8 cellular contexts compared by ENCODE assay signal in the genomic region with DNA sequence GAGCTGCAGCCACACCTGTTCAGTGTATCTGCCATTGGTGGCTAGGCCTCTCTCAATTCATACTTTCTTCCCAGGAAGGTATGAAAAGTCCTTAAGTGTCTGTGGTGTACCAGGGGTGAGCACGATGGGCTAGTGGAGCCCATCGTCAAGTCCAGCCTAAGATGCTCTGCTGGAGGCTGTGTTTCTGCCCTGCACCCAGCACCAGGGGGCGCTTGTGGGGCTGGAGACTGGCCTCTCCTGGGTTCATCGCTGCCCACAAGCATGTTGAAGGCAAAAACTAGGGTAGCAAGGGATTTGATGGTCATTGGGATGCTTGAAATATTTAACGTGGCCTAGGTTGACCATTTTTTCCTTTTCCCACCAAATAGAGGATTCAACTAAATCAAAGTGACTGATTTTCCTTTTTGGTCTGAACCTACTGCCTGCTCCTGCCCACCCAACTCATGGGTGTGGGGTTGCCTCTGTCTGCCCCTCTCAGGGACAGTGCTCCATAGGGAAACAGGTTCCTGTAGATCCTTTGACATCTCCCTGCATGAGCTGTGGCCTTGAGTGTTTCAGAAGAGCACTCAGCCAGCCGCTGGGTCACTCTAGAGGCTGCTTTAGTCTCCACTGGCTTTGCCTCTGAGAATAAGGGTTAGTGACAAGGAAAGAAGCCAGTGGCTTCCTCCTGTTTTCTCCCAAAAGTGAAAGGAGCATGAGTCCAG. TPM values are rescaled to one million over a fixed set of nuclear protein-coding genes. Genes with fewer than 3 reads are reported as not detected.
DNase-seq lines count a peak whose midpoint lies in the region; ATAC-seq and TF ChIP-seq lines count a peak whose summit lies in the region.

No MANE protein-coding gene starts in this region.

- TF ChIP-seq CTCF in A673 (conservative IDR thresholded peaks at IDR 0.05; ENCODE audit: low read depth, low read length) (peak; percentile 72), GM12872 (IDR thresholded peaks at IDR 0.05; ENCODE audit: insufficient read depth, low read depth, low read length) (peak; percentile 60), heart right ventricle (IDR thresholded peaks at IDR 0.05) (peak in 8 of 9 donors; percentile 13 to 53 (median 43))

- intact Hi-C loops in A673 (cut with micrococcal nuclease; ENCODE audit: unreplicated experiment) (no loop called here), heart right ventricle (cut with DNase I) (loop anchor here in 1 of 10 donors (5.0 kb wide), 1 partner anchor 38 kb away; no protein-coding TSS in a partner anchor)

- H3K4me3 ChIP-seq in A673 (ENCODE audit: low read depth, low read length, poor library complexity, severe bottlenecking) = no peak overlapping the region
- H3K4me3 ChIP-seq in heart right ventricle = no peak overlapping the region

- POLR2A ChIA-PET in A673 (lab: Charles Lee; ENCODE audit: low non-redundant PET) = no interaction called here

- H3K36me3 ChIP-seq in A673 (ENCODE audit: insufficient read depth, low read length, poor library complexity, severe bottlenecking) = no peaks in the 10 kb centered on the region
- H3K36me3 ChIP-seq in heart right ventricle = peaks cover 0 to 37% (median 0%) of the 10 kb centered on the region in 9 donors

- DNase-seq in A673 (ENCODE audit: low spot score) (peak; percentile 35), RPMI8226 (peak; percentile 41), heart right ventricle (peak in 1 of 2 donors; percentile 35), SHP77 (lab: John Stamatoyannopoulos, UW) (no peak), activated gamma-delta T cell treated with Interleukin-2 at 50 U/mL for 16 hours (no peak)

- no peaks in the 10 kb centered on the region for H3K9me3 ChIP-seq in A673 (ENCODE audit: low read depth, low read length, poor library complexity, severe bottlenecking)
- no peaks in the 10 kb centered on the region for H3K9me3 ChIP-seq in heart right ventricle

- H3K27me3 ChIP-seq in A673 (replicated peaks; ENCODE audit: insufficient read depth, low read depth, low read length, poor library complexity) = no peaks in the 10 kb centered on the region
- H3K27me3 ChIP-seq in heart right ventricle = no peaks in the 10 kb centered on the region

- peaks cover 15% of the 10 kb centered on the region for H3K4me1 ChIP-seq in A673 (ENCODE audit: insufficient read depth, low read length, poor library complexity, severe bottlenecking)
- H3K4me1 ChIP-seq in heart right ventricle = peaks cover 0 to 19% (median 3%) of the 10 kb centered on the region in 9 donors

- WGBS in heart right ventricle, 2 donors = 73 to 74% methylated on average over 6 of the region's 6 CpGs

- BruUV-seq in A673 (replicated peaks; lab: Mats Ljungman, UMichigan) = no TSS peak

- H3K27ac ChIP-seq in A673 (ENCODE audit: low read depth, low read length, poor library complexity, severe bottlenecking) (no peak overlapping the region), heart right ventricle (no peak overlapping the region)

- CTCF ChIA-PET in A673 (lab: Charles Lee) = no interaction called here

- ATAC-seq in heart right ventricle (peak in 3 of 8 donors; percentile 29 to 48 (median 46)), GM21786 (IDR thresholded peaks at IDR 0.05; ENCODE audit: unreplicated experiment) (no peak), GM18520 (IDR thresholded peaks at IDR 0.05; ENCODE audit: unreplicated experiment) (no peak)

RNA-seq across cellular contexts. Expression of a gene that starts 59.0 kb away (rescaled TPM):
- total RNA-seq in A673 (2021) (102 and 106 TPM in 2 replicates), heart right ventricle (10 to 100 TPM; 18.6 to 41.2 (median 27.6) TPM)
- polyA plus RNA-seq in heart right ventricle = 10 to 100 TPM; 12.4 to 31.3 TPM

RNA-seq across cellular contexts. Expression of a gene that starts 59.2 kb away (rescaled TPM):
- total RNA-seq in A673 (2021) (6.5 and 8.3 TPM in 2 replicates), heart right ventricle (1 to 10 TPM; 4.0 to 6.3 (median 5.4) TPM)
- 1 to 10 TPM; 1.9 to 2.5 TPM for polyA plus RNA-seq in heart right ventricle

Comparison
In these comparisons a context has a peak if more than half of its experiments do, and no peak if none do; other contexts are left out.
1. DNase-seq: peak in A673 (single experiment) and RPMI8226 (single experiment); none in SHP77 (0 of 2) and activated gamma-delta T cell treated with Interleukin-2 at 50 U/mL for 16 hours (single experiment).
2. Peak in every context shown above with its lines, with median percentiles within 50 percentile points of each other: CTCF ChIP-seq.